Comparison of ENCODE assay signal across 29 cellular contexts in genomic region chr1:208858738-208859137, GRCh38.
"Had no signal": no experiment of that assay in that cellular context is flagged by ENCODE, and none has a peak within 500 bp of the region (broad histone marks: within the 10 kb centered on the region; RNA-seq: fewer than 3 reads in every experiment).

No MANE protein-coding gene starts in this region.

- H3K4me3 Mint-ChIP-seq: naive thymus-derived CD4-positive, alpha-beta T cell; natural killer cell; nephron; neural crest cell; stimulated activated memory B cell treated with anti-CD40 and anti-IgM and Interleukin-4, amounts not matched to agents 10 μg/mL and 1 μg/mL and 100 μg/mL, for 72 hours; stimulated activated naive CD8-positive, alpha-beta T cell treated with anti-CD3 and anti-CD28 coated beads, Interleukin-15, amount 100 ng/mL, for 72 hours had no signal

- H3K4me1 ChIP-seq: pancreas, psoas muscle, spleen, tibial nerve, upper lobe of left lung, vagina had no signal

- H3K4me2 ChIP-seq: smooth muscle cell had no signal

- H3K4me3 ChIP-seq: pancreas, psoas muscle, skin epidermis, smooth muscle cell, spleen, thoracic aorta, thyroid gland, tibial nerve, upper lobe of left lung, vagina had no signal

- H3K36me3 Mint-ChIP-seq: naive thymus-derived CD4-positive, alpha-beta T cell; natural killer cell; stimulated activated memory B cell treated with anti-CD40 and anti-IgM and Interleukin-4, amounts not matched to agents 10 μg/mL and 1 μg/mL and 100 μg/mL, for 72 hours had no signal

- H3K9me3 ChIP-seq: neutrophil, pancreas, psoas muscle, thoracic aorta, thyroid gland, tibial nerve, upper lobe of left lung, vagina had no signal

- H3K27me3 Mint-ChIP-seq: stimulated activated memory B cell treated with anti-CD40 and anti-IgM and Interleukin-4, amounts not matched to agents 10 μg/mL and 1 μg/mL and 100 μg/mL, for 72 hours; stimulated activated naive CD8-positive, alpha-beta T cell treated with anti-CD3 and anti-CD28 coated beads, Interleukin-15, amount 100 ng/mL, for 72 hours had no signal

- H3K36me3 ChIP-seq: neutrophil, pancreas, spleen, thoracic aorta, thyroid gland, tibial nerve, upper lobe of left lung, vagina had no signal

- H3K9me3 Mint-ChIP-seq: stimulated activated naive CD8-positive, alpha-beta T cell treated with anti-CD3 and anti-CD28 coated beads, Interleukin-15, amount 100 ng/mL, for 72 hours had no signal

- H3K27me3 ChIP-seq: neutrophil, pancreas, spleen, thyroid gland, tibial nerve, upper lobe of left lung, vagina had no signal

- DNase-seq: naive thymus-derived CD4-positive, alpha-beta T cell; natural killer cell; nucleus accumbens; pancreas; psoas muscle; right cardiac atrium; spleen; stimulated activated CD4-positive, alpha-beta T cell treated with anti-CD3 and anti-CD28 coated beads, Interleukin-12 subunit alpha, Interleukin-12 subunit beta, amount 100 ng/mL, for 4 hours; stimulated activated CD4-positive, alpha-beta T cell treated with anti-CD3 and anti-CD28 coated beads, Interleukin-1b, Interleukin-23, amount 100 ng/mL, for 48 hours; stimulated activated CD4-positive, alpha-beta T cell treated with anti-CD3 and anti-CD28 coated beads, Interleukin-4, amount 100 ng/mL, for 1 hour; stimulated activated CD4-positive, alpha-beta T cell treated with anti-CD3 and anti-CD28 coated beads, Interleukin-4, amount 100 ng/mL, for 4 hours; stimulated activated CD8-positive, alpha-beta memory T cell treated with anti-CD3 and anti-CD28 coated beads, Interleukin-4, amount 100 ng/mL, for 48 hours; stimulated activated naive CD4-positive, alpha-beta T cell; stimulated activated naive CD8-positive, alpha-beta T cell treated with anti-CD3 and anti-CD28 coated beads, Interleukin-15, amount 100 ng/mL, for 72 hours; stimulated activated naive CD8-positive, alpha-beta T cell treated with anti-CD3 and anti-CD28 coated beads, Interleukin-15, Interleukin-2, amounts not matched to agents 100 U/mL and 50 U/mL, for 24 hours; substantia nigra; thyroid gland; upper lobe of left lung had no signal

- ATAC-seq: naive thymus-derived CD4-positive, alpha-beta T cell; natural killer cell; pancreas; psoas muscle; right cardiac atrium; sciatic nerve; stimulated activated memory B cell treated with anti-CD40 and anti-IgM and Interleukin-4, amounts not matched to agents 10 μg/mL and 1 μg/mL and 100 μg/mL, for 72 hours; stimulated activated naive CD8-positive, alpha-beta T cell treated with anti-CD3 and anti-CD28 coated beads, Interleukin-15, amount 100 ng/mL, for 72 hours; stimulated activated naive CD8-positive, alpha-beta T cell treated with anti-CD3 and anti-CD28 coated beads, Interleukin-15, Interleukin-2, amounts not matched to agents 100 U/mL and 50 U/mL, for 24 hours had no signal

- H3K27ac Mint-ChIP-seq: naive thymus-derived CD4-positive, alpha-beta T cell; natural killer cell; nephron; stimulated activated memory B cell treated with anti-CD40 and anti-IgM and Interleukin-4, amounts not matched to agents 10 μg/mL and 1 μg/mL and 100 μg/mL, for 72 hours; stimulated activated naive CD8-positive, alpha-beta T cell treated with anti-CD3 and anti-CD28 coated beads, Interleukin-15, amount 100 ng/mL, for 72 hours had no signal

- H3K27ac ChIP-seq: neutrophil, pancreas, psoas muscle, skin epidermis, spleen, thoracic aorta, thyroid gland, tibial nerve, upper lobe of left lung, vagina had no signal

- FAIRE-seq: pancreas, urothelium cell line had no signal

- H3K4me1 Mint-ChIP-seq: naive thymus-derived CD4-positive, alpha-beta T cell; natural killer cell; neural crest cell; stimulated activated memory B cell treated with anti-CD40 and anti-IgM and Interleukin-4, amounts not matched to agents 10 μg/mL and 1 μg/mL and 100 μg/mL, for 72 hours; stimulated activated naive CD8-positive, alpha-beta T cell treated with anti-CD3 and anti-CD28 coated beads, Interleukin-15, amount 100 ng/mL, for 72 hours had no signal
